21 cellular contexts compared by ENCODE assay signal in the genomic region with DNA sequence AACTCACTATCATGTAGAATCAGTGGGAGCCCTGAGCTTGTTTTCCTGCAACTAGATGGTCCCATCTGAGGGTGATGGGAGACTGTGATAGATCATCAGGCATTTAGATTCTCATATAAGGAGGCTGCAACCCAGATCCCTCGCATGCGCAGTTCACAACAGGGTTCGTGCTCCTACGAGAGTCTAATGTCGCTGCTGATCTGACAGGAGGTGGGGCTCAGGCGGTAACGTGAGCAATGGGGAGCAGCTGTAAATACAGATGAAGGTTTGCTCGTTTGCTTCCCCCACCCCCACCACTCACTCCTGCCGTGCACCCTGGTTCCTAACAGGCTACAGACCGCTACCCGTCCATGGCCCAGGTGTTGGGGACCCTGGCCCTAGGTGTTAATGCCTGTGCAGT.
A peak's percentile ranks its signal among the peaks of the same experiment; 100 is the strongest.
DNase-seq lines count a peak whose midpoint lies in the region; ATAC-seq and TF ChIP-seq lines count a peak whose summit lies in the region.
"Had no signal": no experiment of that assay in that cellular context is flagged by ENCODE, and none has a peak within 500 bp of the region (broad histone marks: within the 10 kb centered on the region; RNA-seq: fewer than 3 reads in every experiment).

No MANE protein-coding gene starts in this region.

- DNase-seq in activated T-cell treated with anti-CD3 and anti-CD28 coated beads, Interleukin-2, amount 50 U/mL, for 72 hours: no peak
- no peak for DNase-seq in activated T-cell treated with anti-CD3 and anti-CD28 coated beads, Interleukin-2, amount 50 U/mL, for 4 hours
- DNase-seq in PC-3 (no peak), dorsolateral prefrontal cortex (peak in 1 of 10 donors; percentile 28), putamen (ENCODE audit: low spot score) (peak; percentile 61)
- DNase-seq in stimulated activated naive CD4-positive, alpha-beta T cell treated with Interleukin-2 at 50 U/mL for 16 hours (lab: John Stamatoyannopoulos, UW): no peak
- DNase-seq in stimulated activated naive CD4-positive, alpha-beta T cell (lab: John Stamatoyannopoulos, UW): no peak
- DNase-seq: activated CD4-positive, alpha-beta T cell treated with anti-CD3 and anti-CD28 coated beads for 4 hours; AML-193; cerebellar nuclear complex; left lung; NCI-H1417 treated with DMSO at 0.1 percent for 48 hours; OCI-M1; spleen; upper lobe of left lung had no signal

- no peaks in the 10 kb centered on the region for H3K4me1 Mint-ChIP-seq in activated T-cell treated with anti-CD3 and anti-CD28 coated beads, Interleukin-2, amount 50 U/mL, for 72 hours (ENCODE audit: low read depth)
- H3K4me1 Mint-ChIP-seq in activated T-cell treated with anti-CD3 and anti-CD28 coated beads, Interleukin-2, amount 50 U/mL, for 4 hours (ENCODE audit: low read depth): peaks cover 12% of the 10 kb centered on the region

- TF ChIP-seq CTCF in PC-3 (conservative IDR thresholded peaks at IDR 0.05; ENCODE audit: low read depth, low read length) (no peak), dorsolateral prefrontal cortex (IDR thresholded peaks at IDR 0.05 in 54 of 56, conservative IDR thresholded peaks at IDR 0.05 in 2 of 56; ENCODE audit: low read depth in 1 of 56, partially characterized antibody in 56 of 56) (no peak)

- H3K36me3 ChIP-seq in PC-3 (ENCODE audit: low read depth, low read length): no peaks in the 10 kb centered on the region

- ATAC-seq in activated T-cell treated with anti-CD3 and anti-CD28 coated beads, Interleukin-2, amount 50 U/mL, for 72 hours (replicated peaks in 1 of 2): no peak
- ATAC-seq in activated T-cell treated with anti-CD3 and anti-CD28 coated beads, Interleukin-2, amount 50 U/mL, for 4 hours: no peak
- ATAC-seq in PC-3 (no peak), HG03469 (IDR thresholded peaks at IDR 0.05; ENCODE audit: unreplicated experiment) (no peak)
- ATAC-seq: SK-N-SH treated with all-trans-retinoic acid at 6 μM for 48 hours had no signal

- intact Hi-C loops in PC-3 (cut with micrococcal nuclease) (loop anchor here (1.0 to 5.0 kb wide), 3 partner anchors 20 to 114 kb away; partner anchors contain the start of gene RNF144A), dorsolateral prefrontal cortex (cut with DNase I) (no loop called here)

- peak overlapping the region; percentile 48; the same call in 1 of the 2 replicates for H3K9ac ChIP-seq in PC-3 (ENCODE audit: low read length)
- H3K9ac ChIP-seq: KMS-11 had no signal

- POLR2A ChIA-PET in PC-3 (lab: Charles Lee; ENCODE audit: unreplicated experiment): interaction anchor here (0.6 kb wide), 1 partner anchor 82 kb away, joined by 3 read pairs; no protein-coding TSS in a partner anchor

- H3K9me2 ChIP-seq in PC-3 (replicated peaks; ENCODE audit: low read length): no peaks in the 10 kb centered on the region

- peak overlapping the region; percentile 18 for H3K27ac Mint-ChIP-seq in activated T-cell treated with anti-CD3 and anti-CD28 coated beads, Interleukin-2, amount 50 U/mL, for 72 hours
- H3K27ac Mint-ChIP-seq: activated T-helper 1 cell treated with anti-CD3 and anti-CD28 coated beads, Interleukin-12 subunit alpha, Interleukin-12 subunit beta, Interleukin-2, Interleukin-4 antibody, amounts not matched to agents 30 ng/mL and 10 ng/mL and 1 ng/mL, durations not matched to agents 14 hours and 24 hours and 36 hours had no signal

- no peaks in the 10 kb centered on the region for H3K79me2 ChIP-seq in PC-3 (ENCODE audit: low read length)

- no peaks in the 10 kb centered on the region for H3K9me3 ChIP-seq in PC-3 (ENCODE audit: low read length)
- H3K9me3 ChIP-seq: A549, left lung, spleen, upper lobe of left lung had no signal

- no peaks in the 10 kb centered on the region for H3K27me3 Mint-ChIP-seq in activated T-cell treated with anti-CD3 and anti-CD28 coated beads, Interleukin-2, amount 50 U/mL, for 72 hours (ENCODE audit: low read depth)
- H3K27me3 Mint-ChIP-seq in activated T-cell treated with anti-CD3 and anti-CD28 coated beads, Interleukin-2, amount 50 U/mL, for 4 hours (ENCODE audit: low read depth): no peaks in the 10 kb centered on the region

- H2AFZ ChIP-seq in PC-3 (ENCODE audit: low read length): no peak overlapping the region

- H3K27me3 ChIP-seq in PC-3 (ENCODE audit: low read length) (no peaks in the 10 kb centered on the region), dorsolateral prefrontal cortex (no peaks in the 10 kb centered on the region)
- H3K27me3 ChIP-seq: left lung, spleen, upper lobe of left lung had no signal

- H3K4me1 ChIP-seq in PC-3 (ENCODE audit: insufficient read depth, low read length): peaks cover 16% of the 10 kb centered on the region

- no peaks in the 10 kb centered on the region for H3F3A ChIP-seq in PC-3 (ENCODE audit: low read length, unreplicated experiment)

- CTCF ChIA-PET in PC-3 (lab: Charles Lee): no interaction called here

- H3K4me2 ChIP-seq in PC-3 (ENCODE audit: low read length): no peak overlapping the region
- H3K4me2 ChIP-seq: A549, KMS-11 had no signal

- H3K4me3 ChIP-seq in PC-3 (ENCODE audit: low read length) (no peak overlapping the region), dorsolateral prefrontal cortex (no peak overlapping the region)
- H3K4me3 ChIP-seq: A549, left lung, spleen, upper lobe of left lung had no signal

- H3K9me3 Mint-ChIP-seq in activated T-cell treated with anti-CD3 and anti-CD28 coated beads, Interleukin-2, amount 50 U/mL, for 72 hours: no peaks in the 10 kb centered on the region
- no peaks in the 10 kb centered on the region for H3K9me3 Mint-ChIP-seq in activated T-cell treated with anti-CD3 and anti-CD28 coated beads, Interleukin-2, amount 50 U/mL, for 4 hours
- H3K9me3 Mint-ChIP-seq: activated T-helper 1 cell treated with anti-CD3 and anti-CD28 coated beads, Interleukin-12 subunit alpha, Interleukin-12 subunit beta, Interleukin-2, Interleukin-4 antibody, amounts not matched to agents 30 ng/mL and 10 ng/mL and 1 ng/mL, durations not matched to agents 14 hours and 24 hours and 36 hours; T-helper 2 cell treated with Interferon-gamma antibody and Interleukin-4, amounts not matched to agents 5 μg/mL and 100 μg/mL, for 36 hours had no signal

- H3K4me3 Mint-ChIP-seq in activated T-cell treated with anti-CD3 and anti-CD28 coated beads, Interleukin-2, amount 50 U/mL, for 72 hours: no peak overlapping the region
- no peak overlapping the region for H3K4me3 Mint-ChIP-seq in activated T-cell treated with anti-CD3 and anti-CD28 coated beads, Interleukin-2, amount 50 U/mL, for 4 hours
- H3K4me3 Mint-ChIP-seq: activated T-helper 1 cell treated with anti-CD3 and anti-CD28 coated beads, Interleukin-12 subunit alpha, Interleukin-12 subunit beta, Interleukin-2, Interleukin-4 antibody, amounts not matched to agents 30 ng/mL and 10 ng/mL and 1 ng/mL, durations not matched to agents 14 hours and 24 hours and 36 hours; T-helper 2 cell treated with Interferon-gamma antibody and Interleukin-4, amounts not matched to agents 5 μg/mL and 100 μg/mL, for 36 hours had no signal

- no TSS peak for BruUV-seq in PC-3 (replicated peaks; lab: Mats Ljungman, UMichigan)

- H3K36me3 Mint-ChIP-seq in activated T-cell treated with anti-CD3 and anti-CD28 coated beads, Interleukin-2, amount 50 U/mL, for 72 hours (ENCODE audit: insufficient read depth in 2 of 2): peaks cover 7 to 17% of the 10 kb centered on the region in 2 donors
- peaks cover 31% of the 10 kb centered on the region for H3K36me3 Mint-ChIP-seq in activated T-cell treated with anti-CD3 and anti-CD28 coated beads, Interleukin-2, amount 50 U/mL, for 4 hours (ENCODE audit: insufficient read depth)

- H4K20me1 ChIP-seq in PC-3 (ENCODE audit: low read length): no peaks in the 10 kb centered on the region

- H3K27ac ChIP-seq in PC-3 (ENCODE audit: low read length): no peak overlapping the region; the same call in 1 of the 2 replicates
- H3K27ac ChIP-seq in dorsolateral prefrontal cortex: peak overlapping the region in 40 of 59 donors; percentile 2 to 98 (median 56)
- H3K27ac ChIP-seq: A549, KMS-11 had no signal
